In the genomic region with DNA sequence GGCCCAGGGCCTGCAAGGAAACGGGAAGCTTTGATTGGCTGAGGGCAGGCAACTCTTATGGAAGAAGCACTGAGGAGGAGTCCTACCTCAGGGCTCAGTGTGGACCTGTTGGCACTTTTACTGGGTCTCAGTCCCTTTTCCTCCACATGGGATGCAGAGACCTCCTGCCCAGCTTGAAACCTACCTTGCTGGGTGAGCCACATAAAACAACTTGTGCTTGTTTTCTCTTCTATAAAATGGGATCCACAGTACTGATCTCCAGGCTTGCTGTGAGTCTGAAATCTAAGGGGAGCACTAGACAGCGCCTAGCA, we compare ENCODE assay signal across 8 cellular contexts. TPM values are rescaled to one million over a fixed set of nuclear protein-coding genes. Genes with fewer than 3 reads are reported as not detected.
DNase-seq lines count a peak whose midpoint lies in the region; ATAC-seq, FAIRE-seq and TF ChIP-seq lines count a peak whose summit lies in the region.

No MANE protein-coding gene starts in this region.

- H3K36me3 Mint-ChIP-seq in astrocyte (ENCODE audit: low read depth, unreplicated experiment), result peaks cover 4% of the 10 kb centered on the region

- ATAC-seq in lung (ENCODE audit: insufficient read depth, low FRiP score) (no peak), GM21825 (IDR thresholded peaks at IDR 0.05; ENCODE audit: unreplicated experiment) (no peak), GM19397 (IDR thresholded peaks at IDR 0.05; ENCODE audit: unreplicated experiment) (no peak)

- POLR2A ChIA-PET in AG04450 (lab: Yijun Ruan, JAX), result interaction anchor here (0.7 to 1.5 kb wide), 2 partner anchors 15 to 133 kb away, joined by 4 read pairs; partner anchors contain the start of gene SPTAN1

- peak overlapping the region; percentile 95 for H3K27ac Mint-ChIP-seq in astrocyte (ENCODE audit: unreplicated experiment)

- H3K27ac ChIP-seq in AG04450 (ENCODE audit: low read depth, low read length) (peak overlapping the region; percentile 77), astrocyte (ENCODE audit: low read depth, low read length) (no peak overlapping the region), lung (ENCODE audit: low read depth in 1 of 2, low read length in 1 of 2) (peak overlapping the region; percentile 62 to 96)

- peaks cover 31% of the 10 kb centered on the region for H3K4me1 Mint-ChIP-seq in astrocyte (ENCODE audit: low read depth, unreplicated experiment)

- TF ChIP-seq CTCF in AG04450 (IDR thresholded peaks at IDR 0.05; ENCODE audit: low read depth, low read length) (no peak), astrocyte (IDR thresholded peaks at IDR 0.05; ENCODE audit: insufficient read depth, low read depth, low read length) (no peak), lung (IDR thresholded peaks at IDR 0.05; ENCODE audit: control extremely low read depth, extremely low read depth) (no peak)

- H3K9me3 ChIP-seq in AG04450 (ENCODE audit: control insufficient read depth, insufficient read depth, low read length) (no peaks in the 10 kb centered on the region; the same call in 1 of the 2 replicates), HAP-1 (no peaks in the 10 kb centered on the region), astrocyte (ENCODE audit: insufficient read depth, low read depth, low read length) (no peaks in the 10 kb centered on the region), lung (ENCODE audit: control insufficient read depth in 2 of 2, insufficient read depth in 1 of 2, low read length in 1 of 2) (no peaks in the 10 kb centered on the region)

- CTCF ChIA-PET in AG04450 (lab: Charles Lee), result interaction anchor here (1.4 kb wide), 1 partner anchor 17 kb away, joined by 3 read pairs; the partner anchor contains the start of gene PKN3

- no peaks in the 10 kb centered on the region for H3K9me3 Mint-ChIP-seq in astrocyte (ENCODE audit: unreplicated experiment)

- H3K4me3 ChIP-seq in AG04450 (ENCODE audit: low read depth, low read length), result peak overlapping the region; percentile 80
- peak overlapping the region; percentile 61 for H3K4me3 ChIP-seq in HAP-1
- H3K4me3 ChIP-seq in astrocyte (ENCODE audit: insufficient read depth, low read depth, low read length), result no peak overlapping the region
- H3K4me3 ChIP-seq in lung, result no peak overlapping the region

- DNase-seq in AG04450 (ENCODE audit: low read depth, low spot score) (no peak), HAP-1 (ENCODE audit: low spot score in 2 of 2) (no peak), astrocyte (ENCODE audit: low read depth) (no peak), lung (ENCODE audit: low spot score) (no peak), activated gamma-delta T cell treated with Interleukin-2 at 50 U/mL for 16 hours (no peak)
- DNase-seq in stimulated activated CD4-positive, alpha-beta T cell treated with anti-CD3 and anti-CD28 coated beads, Interleukin-4, amount 100 ng/mL, for 4 hours, result no peak

- FAIRE-seq in astrocyte (lab: Jason Lieb, UNC), result no peak

- peaks cover 32% of the 10 kb centered on the region for H3K4me1 ChIP-seq in HAP-1
- H3K4me1 ChIP-seq in astrocyte (ENCODE audit: insufficient read depth, low read length), result peaks cover 23% of the 10 kb centered on the region
- peaks cover 5 to 26% of the 10 kb centered on the region in 2 donors for H3K4me1 ChIP-seq in lung (ENCODE audit: control insufficient read depth in 2 of 2, insufficient read depth in 2 of 2, low read length in 2 of 2)

- WGBS in lung, 2 donors, result 57 to 65% methylated on average over 2 of the region's 2 CpGs

- in situ Hi-C loops in HAP-1 (cut with MboI; ENCODE audit: low sequenced_read_pairs), result no loop called here

- peaks cover 8% of the 10 kb centered on the region for H3K79me2 ChIP-seq in astrocyte (ENCODE audit: insufficient read depth, low read length)

- H4K20me1 ChIP-seq in astrocyte (ENCODE audit: insufficient read depth, low read length), result no peaks in the 10 kb centered on the region

- H3K9ac ChIP-seq in astrocyte (ENCODE audit: low read length), result no peak overlapping the region

- H2AFZ ChIP-seq in astrocyte (ENCODE audit: low read depth, low read length), result peak overlapping the region; percentile 78

- H3K4me2 ChIP-seq in astrocyte (ENCODE audit: low read length), result peak overlapping the region; percentile 97

- H3K27me3 ChIP-seq in AG04450 (ENCODE audit: control insufficient read depth, insufficient read depth, low read length), result no peaks in the 10 kb centered on the region
- no peaks in the 10 kb centered on the region for H3K27me3 ChIP-seq in HAP-1 (ENCODE audit: low read depth)
- H3K27me3 ChIP-seq in astrocyte (ENCODE audit: insufficient read depth, low read length), result no peaks in the 10 kb centered on the region
- no peaks in the 10 kb centered on the region for H3K27me3 ChIP-seq in lung (ENCODE audit: control insufficient read depth, insufficient read depth)

- no peaks in the 10 kb centered on the region for H3K27me3 Mint-ChIP-seq in astrocyte (ENCODE audit: low read depth, unreplicated experiment)

- H3K4me3 Mint-ChIP-seq in astrocyte (ENCODE audit: unreplicated experiment), result peak overlapping the region; percentile 98

- H3K36me3 ChIP-seq in HAP-1 (replicated peaks) (peaks cover 16% of the 10 kb centered on the region), astrocyte (ENCODE audit: insufficient read depth, low read length) (no peaks in the 10 kb centered on the region), lung (ENCODE audit: control insufficient read depth in 2 of 2, insufficient read depth in 2 of 2, low read length in 2 of 2) (no peaks in the 10 kb centered on the region)

RNA-seq across cellular contexts. Expression of gene SET, which starts 4.0 kb away (rescaled TPM):
- 193 and 259 TPM in 2 replicates for polyA plus RNA-seq in AG04450 (2011; rRNA removed)
- 99.7 and 176 TPM in 2 replicates for polyA minus RNA-seq in AG04450 (2011; rRNA and poly(A)+ RNA removed)
- 361 and 397 TPM in 2 replicates for total RNA-seq in astrocyte
- total RNA-seq in lung, result 100 to 1,000 TPM; 232 to 364 TPM
- polyA plus RNA-seq in lung, result 100 to 1,000 TPM in 1 of 2 donors, 10 to 100 TPM in 1; 98.0 to 146 TPM

RNA-seq across cellular contexts. Expression of gene PKN3, which starts 17.3 kb away (rescaled TPM):
- polyA plus RNA-seq in AG04450 (2011; rRNA removed) (1.7 and 2.2 TPM in 2 replicates), lung (10 to 100 TPM in 1 of 2 donors, 1 to 10 TPM in 1; 8.6 to 13.0 TPM)
- 2.7 and 4.0 TPM in 2 replicates for polyA minus RNA-seq in AG04450 (2011; rRNA and poly(A)+ RNA removed)
- total RNA-seq in astrocyte (2.3 and 3.1 TPM in 2 replicates), lung (10 to 100 TPM in 1 of 2 donors, 1 to 10 TPM in 1; 4.1 to 19.3 TPM)

RNA-seq across cellular contexts. Expression of gene DYNC2I2, which starts 28.3 kb away (rescaled TPM):
- polyA plus RNA-seq in AG04450 (2011; rRNA removed), result 10.9 and 16.7 TPM in 2 replicates
- 13.0 and 13.1 TPM in 2 replicates for polyA minus RNA-seq in AG04450 (2011; rRNA and poly(A)+ RNA removed)
- total RNA-seq in astrocyte, result 19.5 and 20.6 TPM in 2 replicates
- 10 to 100 TPM; 32.5 to 84.8 TPM for total RNA-seq in lung
- polyA plus RNA-seq in lung, result 10 to 100 TPM; 47.2 to 84.7 TPM

RNA-seq across cellular contexts. Expression of gene ZDHHC12, which starts 39.0 kb away (rescaled TPM):
- polyA plus RNA-seq in AG04450 (2011; rRNA removed) (23.2 and 33.7 TPM in 2 replicates), lung (100 to 1,000 TPM in 1 of 2 donors, 10 to 100 TPM in 1; 77.4 to 103 TPM)
- polyA minus RNA-seq in AG04450 (2011; rRNA and poly(A)+ RNA removed), result 6.2 and 8.4 TPM in 2 replicates
- total RNA-seq in astrocyte (21.8 and 23.7 TPM in 2 replicates), lung (10 to 100 TPM; 22.6 to 49.5 TPM)

Comparison
In these comparisons a context has a peak if more than half of its experiments do, and no peak if none do; other contexts are left out.
1. H3K4me3 ChIP-seq: peak in AG04450 (single experiment) and HAP-1 (single experiment); none in astrocyte (single experiment) and lung (single experiment).